In genomic region chr19:16265205-16265604, GRCh38 we compare ENCODE assay signal across 13 cellular contexts.
"Had no signal": no experiment of that assay in that cellular context is flagged by ENCODE, and none has a peak within 500 bp of the region (broad histone marks: within the 10 kb centered on the region; RNA-seq: fewer than 3 reads in every experiment).

No MANE protein-coding gene starts in this region.

- ATAC-seq: left colon had no signal

- H3K9me3 Mint-ChIP-seq: activated naive CD4-positive, alpha-beta T cell treated with anti-CD3 and anti-CD28 coated beads, Interleukin-2, amount 50 U/mL, for 24 hours had no signal

- H3K4me1 ChIP-seq: breast epithelium had no signal

- H3K27me3 Mint-ChIP-seq: activated naive CD4-positive, alpha-beta T cell treated with anti-CD3 and anti-CD28 coated beads, Interleukin-2, amount 50 U/mL, for 24 hours had no signal

- H3K36me3 Mint-ChIP-seq: activated naive CD4-positive, alpha-beta T cell treated with anti-CD3 and anti-CD28 coated beads, Interleukin-2, amount 50 U/mL, for 24 hours had no signal

- H3K4me3 Mint-ChIP-seq: activated naive CD4-positive, alpha-beta T cell treated with anti-CD3 and anti-CD28 coated beads, Interleukin-2, amount 50 U/mL, for 24 hours had no signal

- H3K9ac ChIP-seq: SK-N-SH had no signal

- H3K27ac ChIP-seq: breast epithelium, esophagus muscularis mucosa, stomach, thoracic aorta had no signal

- H3K27me3 ChIP-seq: breast epithelium, esophagus muscularis mucosa, stomach had no signal

- H3K36me3 ChIP-seq: breast epithelium, esophagus muscularis mucosa, stomach, thoracic aorta had no signal

- DNase-seq: activated CD4-positive, alpha-beta T cell treated with anti-CD3 and anti-CD28 coated beads, Interleukin-2, amount 50 U/mL, for 48 hours; anterior cingulate cortex; glutamatergic neuron; left colon; SK-N-SH; stimulated activated CD4-positive, alpha-beta T cell treated with anti-CD3 and anti-CD28 coated beads, Interleukin-4, amount 100 ng/mL, for 1 hour; stimulated activated CD8-positive, alpha-beta memory T cell treated with anti-CD3 and anti-CD28 coated beads, Interleukin-4, amount 100 ng/mL, for 48 hours; stomach had no signal

- H3K9me3 ChIP-seq: breast epithelium, esophagus muscularis mucosa, SK-N-SH, stomach, thoracic aorta had no signal

- H3K4me3 ChIP-seq: breast epithelium, esophagus muscularis mucosa, lung, stomach, thoracic aorta had no signal

- H3K4me2 ChIP-seq: SK-N-SH had no signal

- H3K27ac Mint-ChIP-seq: activated naive CD4-positive, alpha-beta T cell treated with anti-CD3 and anti-CD28 coated beads, Interleukin-2, amount 50 U/mL, for 24 hours had no signal
